24 cellular contexts compared by ENCODE assay signal in genomic region chr10:3579845-3580244, GRCh38.
DNase-seq lines count a peak whose midpoint lies in the region; TF ChIP-seq lines count a peak whose summit lies in the region.
"Had no signal": no experiment of that assay in that cellular context is flagged by ENCODE, and none has a peak within 500 bp of the region (broad histone marks: within the 10 kb centered on the region; RNA-seq: fewer than 3 reads in every experiment).

No MANE protein-coding gene starts in this region.

- H3K36me3 ChIP-seq in A673 (ENCODE audit: insufficient read depth, low read length, poor library complexity, severe bottlenecking) = no peaks in the 10 kb centered on the region
- H3K36me3 ChIP-seq in BLaER1 treated with 17β-estradiol and CSF1 and Interleukin-3, amounts not matched to agents 10 nM and 100 nM = no peaks in the 10 kb centered on the region
- no peaks in the 10 kb centered on the region for H3K36me3 ChIP-seq in neural progenitor cell
- H3K36me3 ChIP-seq: SJCRH30 had no signal

- H3K9me3 ChIP-seq in A673 (ENCODE audit: low read depth, low read length, poor library complexity, severe bottlenecking) (no peaks in the 10 kb centered on the region), neural progenitor cell (ENCODE audit: low read depth) (no peaks in the 10 kb centered on the region)
- H3K9me3 ChIP-seq in BLaER1 treated with 17β-estradiol and CSF1 and Interleukin-3, amounts not matched to agents 10 nM and 100 nM (replicated peaks in 1 of 11) = 0 out of 22 replicates have a peak, but pooled peaks cover 0 to 4% (median 0%) of the 10 kb centered on the region in 11 experiments
- H3K9me3 ChIP-seq: A549, SJCRH30 had no signal

- peaks cover 2% of the 10 kb centered on the region for H3K9me3 Mint-ChIP-seq in activated CD4-positive, alpha-beta memory T cell treated with anti-CD3 and anti-CD28 coated beads, Interleukin-2, amount 10 ng/mL, durations not matched to agents 7 days and 5 days
- no peaks in the 10 kb centered on the region for H3K9me3 Mint-ChIP-seq in neural progenitor cell
- H3K9me3 Mint-ChIP-seq: CD14-positive monocyte; CD8-positive, alpha-beta memory T cell had no signal

- H3K27ac ChIP-seq in A673 (ENCODE audit: low read depth, low read length, poor library complexity, severe bottlenecking) (no peak overlapping the region), neural progenitor cell (no peak overlapping the region)
- no peak overlapping the region for H3K27ac ChIP-seq in BLaER1 treated with 17β-estradiol and CSF1 and Interleukin-3, amounts not matched to agents 10 nM and 100 nM
- H3K27ac ChIP-seq: A549, SJCRH30 had no signal

- H2AFZ ChIP-seq in neural progenitor cell (replicated peaks) = no peak overlapping the region

- H3K36me3 Mint-ChIP-seq in activated CD4-positive, alpha-beta memory T cell treated with anti-CD3 and anti-CD28 coated beads, Interleukin-2, amount 10 ng/mL, durations not matched to agents 7 days and 5 days (ENCODE audit: low read depth) = no peaks in the 10 kb centered on the region
- peaks cover 2% of the 10 kb centered on the region for H3K36me3 Mint-ChIP-seq in neural progenitor cell
- H3K36me3 Mint-ChIP-seq: CD14-positive monocyte; CD8-positive, alpha-beta memory T cell had no signal

- TF ChIP-seq CTCF in A673 (conservative IDR thresholded peaks at IDR 0.05; ENCODE audit: low read depth, low read length) (no peak), neural progenitor cell (IDR thresholded peaks at IDR 0.05) (no peak)

- H3K4me3 Mint-ChIP-seq in activated CD4-positive, alpha-beta memory T cell treated with anti-CD3 and anti-CD28 coated beads, Interleukin-2, amount 10 ng/mL, durations not matched to agents 7 days and 5 days = peak overlapping the region; percentile 1
- no peak overlapping the region for H3K4me3 Mint-ChIP-seq in neural progenitor cell
- H3K4me3 Mint-ChIP-seq: CD14-positive monocyte; CD8-positive, alpha-beta memory T cell had no signal

- intact Hi-C loops in A673 (cut with micrococcal nuclease; ENCODE audit: unreplicated experiment) = no loop called here

- no peaks in the 10 kb centered on the region for H3K79me2 ChIP-seq in neural progenitor cell (ENCODE audit: low read depth)

- no peak overlapping the region for H3K9ac ChIP-seq in BLaER1 treated with 17β-estradiol and CSF1 and Interleukin-3, amounts not matched to agents 10 nM and 100 nM
- H3K9ac ChIP-seq in neural progenitor cell = no peak overlapping the region

- no peaks in the 10 kb centered on the region for H3F3A ChIP-seq in neural progenitor cell (ENCODE audit: low read depth)

- peaks cover 4% of the 10 kb centered on the region for H3K27me3 Mint-ChIP-seq in activated CD4-positive, alpha-beta memory T cell treated with anti-CD3 and anti-CD28 coated beads, Interleukin-2, amount 10 ng/mL, durations not matched to agents 7 days and 5 days
- H3K27me3 Mint-ChIP-seq in neural progenitor cell (ENCODE audit: insufficient read depth, low read depth) = peaks cover 3% of the 10 kb centered on the region

- H3K4me1 ChIP-seq in A673 (ENCODE audit: insufficient read depth, low read length, poor library complexity, severe bottlenecking) = peaks cover 23% of the 10 kb centered on the region
- peaks cover 6 to 24% (median 16%) of the 10 kb centered on the region in 10 experiments; a peak in 19 of 20 replicates for H3K4me1 ChIP-seq in BLaER1 treated with 17β-estradiol and CSF1 and Interleukin-3, amounts not matched to agents 10 nM and 100 nM
- H3K4me1 ChIP-seq in neural progenitor cell = no peaks in the 10 kb centered on the region
- H3K4me1 ChIP-seq: A549, SJCRH30 had no signal

- peaks cover 34% of the 10 kb centered on the region for H3K4me1 Mint-ChIP-seq in activated CD4-positive, alpha-beta memory T cell treated with anti-CD3 and anti-CD28 coated beads, Interleukin-2, amount 10 ng/mL, durations not matched to agents 7 days and 5 days
- H3K4me1 Mint-ChIP-seq in neural progenitor cell = peaks cover 17% of the 10 kb centered on the region

- POLR2A ChIA-PET in A673 (lab: Charles Lee; ENCODE audit: low non-redundant PET) = no interaction called here
- POLR2A ChIA-PET in activated CD4-positive, alpha-beta memory T cell treated with anti-CD3 and anti-CD28 coated beads, Interleukin-2, amount 10 ng/mL, durations not matched to agents 7 days and 5 days (lab: Charles Lee) = interaction anchor here (1.3 to 2.0 kb wide), 2 partner anchors 196 to 201 kb away, joined by 3 to 6 read pairs; no protein-coding TSS in a partner anchor

- peak overlapping the region; percentile 1 to 62 (median 47); a peak in 19 of 22 replicates for H3K4me2 ChIP-seq in BLaER1 treated with 17β-estradiol and CSF1 and Interleukin-3, amounts not matched to agents 10 nM and 100 nM
- no peak overlapping the region for H3K4me2 ChIP-seq in neural progenitor cell
- H3K4me2 ChIP-seq: A549 had no signal

- CTCF ChIA-PET in A673 (lab: Charles Lee) = no interaction called here
- CTCF ChIA-PET in activated CD4-positive, alpha-beta memory T cell treated with anti-CD3 and anti-CD28 coated beads, Interleukin-2, amount 10 ng/mL, durations not matched to agents 7 days and 5 days (lab: Charles Lee) = no interaction called here

- BruUV-seq in A673 (replicated peaks; lab: Mats Ljungman, UMichigan) = no TSS peak

- no peak overlapping the region for H3K4me3 ChIP-seq in A673 (ENCODE audit: low read depth, low read length, poor library complexity, severe bottlenecking)
- H3K4me3 ChIP-seq in BLaER1 treated with 17β-estradiol and CSF1 and Interleukin-3, amounts not matched to agents 10 nM and 100 nM = no peak overlapping the region
- H3K4me3 ChIP-seq in neural progenitor cell = no peak overlapping the region
- H3K4me3 ChIP-seq: A549, SJCRH30 had no signal

- peak overlapping the region; percentile 77 for H3K27ac Mint-ChIP-seq in activated CD4-positive, alpha-beta memory T cell treated with anti-CD3 and anti-CD28 coated beads, Interleukin-2, amount 10 ng/mL, durations not matched to agents 7 days and 5 days
- peak overlapping the region; percentile 64 for H3K27ac Mint-ChIP-seq in neural progenitor cell
- H3K27ac Mint-ChIP-seq: CD8-positive, alpha-beta memory T cell had no signal

- DNase-seq in A673 (ENCODE audit: low spot score) (peak; percentile 10), neural progenitor cell (ENCODE audit: low spot score) (no peak), NCI-H345 treated with DMSO at 0.1 percent for 48 hours (lab: John Stamatoyannopoulos, UW; ENCODE audit: unreplicated experiment) (no peak), NCI-H345 (lab: John Stamatoyannopoulos, UW) (no peak), hippocampal formation (lab: John Stamatoyannopoulos, UW) (no peak)
- no peak for DNase-seq in activated CD4-positive, alpha-beta memory T cell treated with anti-CD3 and anti-CD28 coated beads, Interleukin-2, amount 10 ng/mL, durations not matched to agents 7 days and 5 days
- DNase-seq: CD8-positive, alpha-beta memory T cell; DMS 273 treated with DMSO at 0.1 percent for 48 hours; DMS79; GF-D8; Karpas-422; NCI-H1105; NCI-H1436 treated with DMSO at 0.1 percent for 48 hours; NCI-H1930; NCI-H2107; NCI-H446 treated with DMSO at 0.1 percent for 48 hours; NCI-H526; NCI-H82; NK-92 treated with Interleukin-12 subunit alpha and Interleukin-12 subunit beta, amount 100 ng/mL, for 24 hours; PC-3; SJCRH30 had no signal

- no peaks in the 10 kb centered on the region for H3K27me3 ChIP-seq in A673 (replicated peaks; ENCODE audit: insufficient read depth, low read depth, low read length, poor library complexity)
- no peaks in the 10 kb centered on the region for H3K27me3 ChIP-seq in BLaER1 treated with 17β-estradiol and CSF1 and Interleukin-3, amounts not matched to agents 10 nM and 100 nM
- H3K27me3 ChIP-seq in neural progenitor cell = no peaks in the 10 kb centered on the region
- H3K27me3 ChIP-seq: SJCRH30 had no signal

- H4K20me1 ChIP-seq in BLaER1 treated with 17β-estradiol and CSF1 and Interleukin-3, amounts not matched to agents 10 nM and 100 nM = no peaks in the 10 kb centered on the region
- no peaks in the 10 kb centered on the region for H4K20me1 ChIP-seq in neural progenitor cell (ENCODE audit: low read depth)
